In the genomic region with DNA sequence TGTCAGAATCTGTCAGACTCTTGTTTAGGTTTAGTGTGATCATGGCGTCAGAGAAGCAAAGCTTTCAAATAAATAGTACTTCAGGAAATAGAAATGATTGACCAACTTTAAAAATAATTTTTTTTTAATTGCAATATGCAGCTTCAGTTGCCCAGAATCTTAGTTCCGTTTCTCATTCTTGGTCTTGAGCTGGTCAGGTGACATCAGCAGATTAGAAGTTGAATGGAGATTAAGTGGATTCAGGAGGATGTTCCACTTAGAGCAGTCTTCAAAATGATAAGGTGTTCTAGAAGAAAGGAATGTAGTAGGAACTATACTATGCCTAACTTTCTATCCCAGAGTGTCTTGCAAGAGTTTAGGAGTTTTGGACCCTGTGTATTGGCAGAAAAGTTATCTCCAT, we compare ENCODE assay signal across 1 cellular context.
TF ChIP-seq lines count a peak whose summit lies in the region.

No MANE protein-coding gene starts in this region.

TF ChIP-seq in K562, 482 proteins besides CTCF, POLR2A, EP300 and RAD21 (continues in another document):
- TF ChIP-seq, protein P1, sequence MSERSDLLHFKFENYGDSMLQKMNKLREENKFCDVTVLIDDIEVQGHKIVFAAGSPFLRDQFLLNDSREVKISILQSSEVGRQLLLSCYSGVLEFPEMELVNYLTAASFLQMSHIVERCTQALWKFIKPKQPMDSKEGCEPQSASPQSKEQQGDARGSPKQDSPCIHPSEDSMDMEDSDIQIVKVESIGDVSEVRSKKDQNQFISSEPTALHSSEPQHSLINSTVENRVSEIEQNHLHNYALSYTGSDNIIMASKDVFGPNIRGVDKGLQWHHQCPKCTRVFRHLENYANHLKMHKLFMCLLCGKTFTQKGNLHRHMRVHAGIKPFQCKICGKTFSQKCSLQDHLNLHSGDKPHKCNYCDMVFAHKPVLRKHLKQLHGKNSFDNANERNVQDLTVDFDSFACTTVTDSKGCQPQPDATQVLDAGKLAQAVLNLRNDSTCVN (CRISPR knock-in tag; IDR thresholded peaks at IDR 0.05), result no peak
- TF ChIP-seq ZNF124 (CRISPR knock-in tag; IDR thresholded peaks at IDR 0.05), result no peak
- peak; percentile 21; the same call in 1 of the 2 replicates for TF ChIP-seq NFE2 (IDR thresholded peaks at IDR 0.05; ENCODE audit: low read depth)
- TF ChIP-seq, protein P2, sequence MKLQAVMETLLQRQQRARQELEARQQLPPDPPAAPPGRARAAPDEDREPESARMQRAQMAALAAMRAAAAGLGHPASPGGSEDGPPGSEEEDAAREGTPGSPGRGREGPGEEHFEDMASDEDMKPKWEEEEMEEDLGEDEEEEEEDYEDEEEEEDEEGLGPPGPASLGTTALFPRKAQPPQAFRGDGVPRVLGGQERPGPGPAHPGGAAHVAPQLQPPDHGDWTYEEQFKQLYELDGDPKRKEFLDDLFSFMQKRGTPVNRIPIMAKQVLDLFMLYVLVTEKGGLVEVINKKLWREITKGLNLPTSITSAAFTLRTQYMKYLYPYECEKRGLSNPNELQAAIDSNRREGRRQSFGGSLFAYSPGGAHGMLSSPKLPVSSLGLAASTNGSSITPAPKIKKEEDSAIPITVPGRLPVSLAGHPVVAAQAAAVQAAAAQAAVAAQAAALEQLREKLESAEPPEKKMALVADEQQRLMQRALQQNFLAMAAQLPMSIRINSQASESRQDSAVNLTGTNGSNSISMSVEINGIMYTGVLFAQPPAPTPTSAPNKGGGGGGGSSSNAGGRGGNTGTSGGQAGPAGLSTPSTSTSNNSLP (IDR thresholded peaks at IDR 0.05; ENCODE audit: borderline replicate concordance, low read depth, low read length), result no peak
- peak; percentile 65 for TF ChIP-seq BHLHE40 (IDR thresholded peaks at IDR 0.05; ENCODE audit: low read length)
- TF ChIP-seq, protein P3, sequence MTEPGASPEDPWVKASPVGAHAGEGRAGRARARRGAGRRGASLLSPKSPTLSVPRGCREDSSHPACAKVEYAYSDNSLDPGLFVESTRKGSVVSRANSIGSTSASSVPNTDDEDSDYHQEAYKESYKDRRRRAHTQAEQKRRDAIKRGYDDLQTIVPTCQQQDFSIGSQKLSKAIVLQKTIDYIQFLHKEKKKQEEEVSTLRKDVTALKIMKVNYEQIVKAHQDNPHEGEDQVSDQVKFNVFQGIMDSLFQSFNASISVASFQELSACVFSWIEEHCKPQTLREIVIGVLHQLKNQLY (CRISPR knock-in tag; conservative IDR thresholded peaks at IDR 0.05), result no peak
- TF ChIP-seq CBFA2T2 (conservative IDR thresholded peaks at IDR 0.05), result 0 out of 2 replicates have a peak, but pooled peaks have one; percentile 22
- no peak for TF ChIP-seq RBM14 (IDR thresholded peaks at IDR 0.05; ENCODE audit: borderline replicate concordance, insufficient read depth, low read depth, low read length)
- TF ChIP-seq ARID1B (IDR thresholded peaks at IDR 0.05), result peak; percentile 46; the same call in 1 of the 2 replicates
- TF ChIP-seq EHMT2 (IDR thresholded peaks at IDR 0.05), result no peak
- TF ChIP-seq, protein P4, sequence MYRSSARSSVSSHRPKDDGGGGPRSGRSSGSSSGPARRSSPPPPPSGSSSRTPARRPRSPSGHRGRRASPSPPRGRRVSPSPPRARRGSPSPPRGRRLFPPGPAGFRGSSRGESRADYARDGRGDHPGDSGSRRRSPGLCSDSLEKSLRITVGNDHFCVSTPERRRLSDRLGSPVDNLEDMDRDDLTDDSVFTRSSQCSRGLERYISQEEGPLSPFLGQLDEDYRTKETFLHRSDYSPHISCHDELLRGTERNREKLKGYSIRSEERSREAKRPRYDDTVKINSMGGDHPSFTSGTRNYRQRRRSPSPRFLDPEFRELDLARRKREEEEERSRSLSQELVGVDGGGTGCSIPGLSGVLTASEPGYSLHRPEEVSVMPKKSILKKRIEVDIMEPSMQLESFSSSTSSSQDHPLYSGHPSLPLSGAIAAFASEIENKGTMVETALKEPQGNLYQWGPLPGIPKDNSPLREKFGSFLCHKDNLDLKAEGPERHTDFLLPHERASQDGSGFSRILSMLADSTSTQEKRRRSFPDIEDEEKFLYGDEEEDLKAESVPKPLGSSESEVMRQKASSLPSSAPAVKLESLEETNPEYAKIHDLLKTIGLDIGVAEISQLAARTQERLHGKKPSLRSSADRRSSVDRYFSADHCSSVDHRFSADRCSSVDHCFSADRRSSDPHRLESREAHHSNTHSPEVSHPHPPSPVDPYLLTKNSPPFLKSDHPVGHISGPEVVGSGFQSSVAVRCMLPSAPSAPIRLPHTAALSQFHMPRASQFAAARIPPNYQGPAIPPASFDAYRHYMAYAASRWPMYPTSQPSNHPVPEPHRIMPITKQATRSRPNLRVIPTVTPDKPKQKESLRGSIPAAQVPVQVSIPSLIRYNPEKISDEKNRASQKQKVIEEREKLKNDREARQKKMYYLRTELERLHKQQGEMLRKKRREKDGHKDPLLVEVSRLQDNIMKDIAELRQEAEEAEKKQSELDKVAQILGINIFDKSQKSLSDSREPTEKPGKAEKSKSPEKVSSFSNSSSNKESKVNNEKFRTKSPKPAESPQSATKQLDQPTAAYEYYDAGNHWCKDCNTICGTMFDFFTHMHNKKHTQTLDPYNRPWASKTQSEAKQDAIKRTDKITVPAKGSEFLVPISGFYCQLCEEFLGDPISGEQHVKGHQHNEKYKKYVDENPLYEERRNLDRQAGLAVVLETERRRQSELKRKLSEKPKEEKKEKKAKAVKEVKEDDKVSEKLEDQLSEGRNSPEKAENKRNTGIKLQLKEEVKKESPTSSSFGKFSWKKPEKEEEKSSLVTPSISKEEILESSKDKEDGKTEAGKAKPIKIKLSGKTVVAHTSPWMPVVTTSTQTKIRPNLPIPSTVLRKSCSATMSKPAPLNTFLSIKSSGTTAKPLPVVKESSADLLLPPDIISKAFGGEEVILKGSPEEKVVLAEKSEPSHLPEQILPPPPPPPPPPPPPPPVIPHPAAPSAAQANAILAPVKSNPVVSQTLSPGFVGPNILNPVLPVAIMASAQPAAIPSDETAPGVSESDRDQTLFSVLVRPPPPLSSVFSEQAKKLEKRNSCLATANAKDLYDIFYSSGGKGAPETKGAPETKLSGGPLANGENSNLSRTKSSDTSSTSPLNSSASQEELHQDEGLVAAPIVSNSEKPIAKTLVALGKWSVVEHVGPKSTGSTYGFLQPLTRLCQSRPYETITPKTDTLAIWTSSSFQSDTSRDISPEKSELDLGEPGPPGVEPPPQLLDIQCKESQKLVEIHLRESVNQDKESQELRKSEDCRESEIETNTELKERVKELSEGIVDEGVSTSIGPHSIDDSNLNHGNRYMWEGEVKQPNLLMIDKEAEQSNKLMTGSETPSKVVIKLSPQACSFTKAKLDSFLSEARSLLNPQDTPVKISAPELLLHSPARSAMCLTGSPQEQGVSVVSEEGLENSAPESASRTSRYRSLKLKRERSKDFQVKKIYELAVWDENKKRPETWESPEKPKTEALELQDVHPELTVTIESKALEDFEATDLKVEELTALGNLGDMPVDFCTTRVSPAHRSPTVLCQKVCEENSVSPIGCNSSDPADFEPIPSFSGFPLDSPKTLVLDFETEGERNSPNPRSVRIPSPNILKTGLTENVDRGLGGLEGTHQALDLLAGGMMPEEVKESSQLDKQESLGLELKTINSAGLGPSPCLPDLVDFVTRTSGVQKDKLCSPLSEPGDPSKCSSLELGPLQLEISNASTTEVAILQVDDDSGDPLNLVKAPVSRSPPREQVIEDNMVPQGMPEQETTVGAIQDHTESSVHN (IDR thresholded peaks at IDR 0.05; ENCODE audit: borderline replicate concordance in 1 of 2, low read depth in 1 of 2), result no peak
- TF ChIP-seq, protein P5, sequence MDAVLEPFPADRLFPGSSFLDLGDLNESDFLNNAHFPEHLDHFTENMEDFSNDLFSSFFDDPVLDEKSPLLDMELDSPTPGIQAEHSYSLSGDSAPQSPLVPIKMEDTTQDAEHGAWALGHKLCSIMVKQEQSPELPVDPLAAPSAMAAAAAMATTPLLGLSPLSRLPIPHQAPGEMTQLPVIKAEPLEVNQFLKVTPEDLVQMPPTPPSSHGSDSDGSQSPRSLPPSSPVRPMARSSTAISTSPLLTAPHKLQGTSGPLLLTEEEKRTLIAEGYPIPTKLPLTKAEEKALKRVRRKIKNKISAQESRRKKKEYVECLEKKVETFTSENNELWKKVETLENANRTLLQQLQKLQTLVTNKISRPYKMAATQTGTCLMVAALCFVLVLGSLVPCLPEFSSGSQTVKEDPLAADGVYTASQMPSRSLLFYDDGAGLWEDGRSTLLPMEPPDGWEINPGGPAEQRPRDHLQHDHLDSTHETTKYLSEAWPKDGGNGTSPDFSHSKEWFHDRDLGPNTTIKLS (IDR thresholded peaks at IDR 0.05; ENCODE audit: borderline replicate concordance, low read depth), result no peak
- no peak for TF ChIP-seq NCOA4 (IDR thresholded peaks at IDR 0.05; ENCODE audit: partially characterized antibody)
- no peak for TF ChIP-seq ELF1 (tag; IDR thresholded peaks at IDR 0.05)
- TF ChIP-seq MTF1 (CRISPR knock-in tag; IDR thresholded peaks at IDR 0.05; ENCODE audit: borderline replicate concordance), result no peak
- TF ChIP-seq, protein P6, sequence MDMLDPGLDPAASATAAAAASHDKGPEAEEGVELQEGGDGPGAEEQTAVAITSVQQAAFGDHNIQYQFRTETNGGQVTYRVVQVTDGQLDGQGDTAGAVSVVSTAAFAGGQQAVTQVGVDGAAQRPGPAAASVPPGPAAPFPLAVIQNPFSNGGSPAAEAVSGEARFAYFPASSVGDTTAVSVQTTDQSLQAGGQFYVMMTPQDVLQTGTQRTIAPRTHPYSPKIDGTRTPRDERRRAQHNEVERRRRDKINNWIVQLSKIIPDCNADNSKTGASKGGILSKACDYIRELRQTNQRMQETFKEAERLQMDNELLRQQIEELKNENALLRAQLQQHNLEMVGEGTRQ (CRISPR knock-in tag; IDR thresholded peaks at IDR 0.05), result 0 out of 2 replicates have a peak, but pooled peaks have one; percentile 7
- no peak for TF ChIP-seq ZBTB1 (CRISPR knock-in tag; IDR thresholded peaks at IDR 0.05; ENCODE audit: borderline replicate concordance, low read depth)
- TF ChIP-seq, protein P7, sequence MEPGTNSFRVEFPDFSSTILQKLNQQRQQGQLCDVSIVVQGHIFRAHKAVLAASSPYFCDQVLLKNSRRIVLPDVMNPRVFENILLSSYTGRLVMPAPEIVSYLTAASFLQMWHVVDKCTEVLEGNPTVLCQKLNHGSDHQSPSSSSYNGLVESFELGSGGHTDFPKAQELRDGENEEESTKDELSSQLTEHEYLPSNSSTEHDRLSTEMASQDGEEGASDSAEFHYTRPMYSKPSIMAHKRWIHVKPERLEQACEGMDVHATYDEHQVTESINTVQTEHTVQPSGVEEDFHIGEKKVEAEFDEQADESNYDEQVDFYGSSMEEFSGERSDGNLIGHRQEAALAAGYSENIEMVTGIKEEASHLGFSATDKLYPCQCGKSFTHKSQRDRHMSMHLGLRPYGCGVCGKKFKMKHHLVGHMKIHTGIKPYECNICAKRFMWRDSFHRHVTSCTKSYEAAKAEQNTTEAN (CRISPR knock-in tag; IDR thresholded peaks at IDR 0.05), result no peak
- peak; percentile 15; the same call in 1 of the 2 replicates for TF ChIP-seq CXXC5 (CRISPR knock-in tag; IDR thresholded peaks at IDR 0.05)
- TF ChIP-seq, protein P8, sequence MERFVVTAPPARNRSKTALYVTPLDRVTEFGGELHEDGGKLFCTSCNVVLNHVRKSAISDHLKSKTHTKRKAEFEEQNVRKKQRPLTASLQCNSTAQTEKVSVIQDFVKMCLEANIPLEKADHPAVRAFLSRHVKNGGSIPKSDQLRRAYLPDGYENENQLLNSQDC (CRISPR knock-in tag; IDR thresholded peaks at IDR 0.05), result no peak
- no peak for TF ChIP-seq NR2F6 (CRISPR knock-in tag; IDR thresholded peaks at IDR 0.05)
- no peak for TF ChIP-seq ZNF184 (CRISPR knock-in tag; IDR thresholded peaks at IDR 0.05)
- TF ChIP-seq KDM1A (IDR thresholded peaks at IDR 0.05), result 0 out of 4 replicates have a peak, but pooled peaks of 1 of the 2 experiments have one; percentile 17
- no peak for TF ChIP-seq SMARCB1 (IDR thresholded peaks at IDR 0.05; ENCODE audit: insufficient read length, low read depth)
- TF ChIP-seq, protein P9, sequence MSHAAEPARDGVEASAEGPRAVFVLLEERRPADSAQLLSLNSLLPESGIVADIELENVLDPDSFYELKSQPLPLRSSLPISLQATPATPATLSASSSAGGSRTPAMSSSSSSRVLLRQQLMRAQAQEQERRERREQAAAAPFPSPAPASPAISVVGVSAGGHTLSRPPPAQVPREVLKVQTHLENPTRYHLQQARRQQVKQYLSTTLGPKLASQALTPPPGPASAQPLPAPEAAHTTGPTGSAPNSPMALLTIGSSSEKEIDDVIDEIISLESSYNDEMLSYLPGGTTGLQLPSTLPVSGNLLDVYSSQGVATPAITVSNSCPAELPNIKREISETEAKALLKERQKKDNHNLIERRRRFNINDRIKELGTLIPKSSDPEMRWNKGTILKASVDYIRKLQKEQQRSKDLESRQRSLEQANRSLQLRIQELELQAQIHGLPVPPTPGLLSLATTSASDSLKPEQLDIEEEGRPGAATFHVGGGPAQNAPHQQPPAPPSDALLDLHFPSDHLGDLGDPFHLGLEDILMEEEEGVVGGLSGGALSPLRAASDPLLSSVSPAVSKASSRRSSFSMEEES (CRISPR knock-in tag; IDR thresholded peaks at IDR 0.05), result peak; percentile 34
- TF ChIP-seq, protein P10, sequence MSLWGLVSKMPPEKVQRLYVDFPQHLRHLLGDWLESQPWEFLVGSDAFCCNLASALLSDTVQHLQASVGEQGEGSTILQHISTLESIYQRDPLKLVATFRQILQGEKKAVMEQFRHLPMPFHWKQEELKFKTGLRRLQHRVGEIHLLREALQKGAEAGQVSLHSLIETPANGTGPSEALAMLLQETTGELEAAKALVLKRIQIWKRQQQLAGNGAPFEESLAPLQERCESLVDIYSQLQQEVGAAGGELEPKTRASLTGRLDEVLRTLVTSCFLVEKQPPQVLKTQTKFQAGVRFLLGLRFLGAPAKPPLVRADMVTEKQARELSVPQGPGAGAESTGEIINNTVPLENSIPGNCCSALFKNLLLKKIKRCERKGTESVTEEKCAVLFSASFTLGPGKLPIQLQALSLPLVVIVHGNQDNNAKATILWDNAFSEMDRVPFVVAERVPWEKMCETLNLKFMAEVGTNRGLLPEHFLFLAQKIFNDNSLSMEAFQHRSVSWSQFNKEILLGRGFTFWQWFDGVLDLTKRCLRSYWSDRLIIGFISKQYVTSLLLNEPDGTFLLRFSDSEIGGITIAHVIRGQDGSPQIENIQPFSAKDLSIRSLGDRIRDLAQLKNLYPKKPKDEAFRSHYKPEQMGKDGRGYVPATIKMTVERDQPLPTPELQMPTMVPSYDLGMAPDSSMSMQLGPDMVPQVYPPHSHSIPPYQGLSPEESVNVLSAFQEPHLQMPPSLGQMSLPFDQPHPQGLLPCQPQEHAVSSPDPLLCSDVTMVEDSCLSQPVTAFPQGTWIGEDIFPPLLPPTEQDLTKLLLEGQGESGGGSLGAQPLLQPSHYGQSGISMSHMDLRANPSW (CRISPR knock-in tag; IDR thresholded peaks at IDR 0.05), result no peak
- TF ChIP-seq FUS (optimal IDR thresholded peaks at IDR 0.05; ENCODE audit: low read depth, low read length), result no peak
- TF ChIP-seq NR2C2 (CRISPR knock-in tag; IDR thresholded peaks at IDR 0.05), result no peak
- no peak for TF ChIP-seq NR2C2 (tag; IDR thresholded peaks at IDR 0.05)
- TF ChIP-seq, protein P11, sequence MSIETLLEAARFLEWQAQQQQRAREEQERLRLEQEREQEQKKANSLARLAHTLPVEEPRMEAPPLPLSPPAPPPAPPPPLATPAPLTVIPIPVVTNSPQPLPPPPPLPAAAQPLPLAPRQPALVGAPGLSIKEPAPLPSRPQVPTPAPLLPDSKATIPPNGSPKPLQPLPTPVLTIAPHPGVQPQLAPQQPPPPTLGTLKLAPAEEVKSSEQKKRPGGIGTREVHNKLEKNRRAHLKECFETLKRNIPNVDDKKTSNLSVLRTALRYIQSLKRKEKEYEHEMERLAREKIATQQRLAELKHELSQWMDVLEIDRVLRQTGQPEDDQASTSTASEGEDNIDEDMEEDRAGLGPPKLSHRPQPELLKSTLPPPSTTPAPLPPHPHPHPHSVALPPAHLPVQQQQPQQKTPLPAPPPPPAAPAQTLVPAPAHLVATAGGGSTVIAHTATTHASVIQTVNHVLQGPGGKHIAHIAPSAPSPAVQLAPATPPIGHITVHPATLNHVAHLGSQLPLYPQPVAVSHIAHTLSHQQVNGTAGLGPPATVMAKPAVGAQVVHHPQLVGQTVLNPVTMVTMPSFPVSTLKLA (conservative IDR thresholded peaks at IDR 0.05), result 0 out of 4 replicates have a peak, but pooled peaks of 1 of the 2 experiments have one; percentile 7
- no peak for TF ChIP-seq ZNF133 (CRISPR knock-in tag; IDR thresholded peaks at IDR 0.05)
- peak; percentile 64 for TF ChIP-seq RAD51 (IDR thresholded peaks at IDR 0.05; ENCODE audit: borderline replicate concordance, low read depth)
